In genomic region chr20:16272961-16273360, GRCh38 we compare ENCODE assay signal across 21 cellular contexts.
"Had no signal": no experiment of that assay in that cellular context is flagged by ENCODE, and none has a peak within 500 bp of the region (broad histone marks: within the 10 kb centered on the region; RNA-seq: fewer than 3 reads in every experiment).

No MANE protein-coding gene starts in this region.

- H3K4me1 ChIP-seq: SJSA1 had no signal

- H3K27ac ChIP-seq: KMS-11, SJSA1, SK-N-MC had no signal

- DNase-seq: IMR-90, Kasumi-1, MV-4-11, NCI-H1048, NCI-H1105, NCI-H1417, NCI-H1436 treated with DMSO at 0.1 percent for 48 hours, NCI-H1694 treated with DMSO at 0.1 percent for 48 hours, NCI-H1930, NCI-H2081, NCI-H2107, NCI-H524, NCI-H69, NCI-H774, Right ventricle myocardium superior, RPMI8226, SIG-M5 had no signal

- H3K36me3 ChIP-seq: SJSA1 had no signal

- H3K4me2 ChIP-seq: KMS-11 had no signal

- H3K9ac ChIP-seq: KMS-11 had no signal

- H3K9me3 ChIP-seq: SJSA1 had no signal

- H3K4me3 ChIP-seq: K562, SJSA1, SK-N-MC had no signal

- H3K27me3 ChIP-seq: SJSA1 had no signal
